ENCODE assay signal across 21 cellular contexts in genomic region chr3:46300461-46300789, GRCh38. TPM values are rescaled to one million over a fixed set of nuclear protein-coding genes. Genes with fewer than 3 reads are reported as not detected.
A peak's percentile ranks its signal among the peaks of the same experiment; 100 is the strongest.
DNase-seq lines count a peak whose midpoint lies in the region; ATAC-seq and TF ChIP-seq lines count a peak whose summit lies in the region.
"Had no signal": no experiment of that assay in that cellular context is flagged by ENCODE, and none has a peak within 500 bp of the region (broad histone marks: within the 10 kb centered on the region; RNA-seq: fewer than 3 reads in every experiment).

No MANE protein-coding gene starts in this region.

- H3K9ac ChIP-seq in DND-41 (ENCODE audit: low read depth, low read length): peak overlapping the region; percentile 13; the same call in 1 of the 2 replicates
- H3K9ac ChIP-seq: SK-N-SH had no signal

- H3K27ac ChIP-seq in DND-41 (ENCODE audit: low read length) (peak overlapping the region; percentile 76), lower lobe of right lung (peak overlapping the region; percentile 64)
- H3K27ac ChIP-seq: pancreas, testis, VCaP had no signal

- H3K9me3 ChIP-seq in DND-41 (ENCODE audit: insufficient read depth, low read length, severe bottlenecking): no peaks in the 10 kb centered on the region
- no peaks in the 10 kb centered on the region for H3K9me3 ChIP-seq in lower lobe of right lung
- H3K9me3 ChIP-seq: SK-N-SH, testis had no signal

- H3K4me1 Mint-ChIP-seq in CD14-positive monocyte: peaks cover 81% of the 10 kb centered on the region
- peaks cover 70% of the 10 kb centered on the region for H3K4me1 Mint-ChIP-seq in activated CD4-positive, alpha-beta memory T cell treated with anti-CD3 and anti-CD28 coated beads for 36 hours (ENCODE audit: low read depth)
- H3K4me1 Mint-ChIP-seq in HFFc6 (ENCODE audit: low read depth): no peaks in the 10 kb centered on the region
- H3K4me1 Mint-ChIP-seq: GM23338 had no signal

- H2AFZ ChIP-seq in DND-41 (ENCODE audit: low read depth, low read length): peak overlapping the region; percentile 46; the same call in 1 of the 2 replicates
- H2AFZ ChIP-seq: GM23338 had no signal

- ATAC-seq in DND-41 (ENCODE audit: insufficient read depth, low read depth) (no peak), lower lobe of right lung (no peak), HG03108 (IDR thresholded peaks at IDR 0.05; ENCODE audit: unreplicated experiment) (no peak)
- ATAC-seq: GM23338, Panc1 had no signal

- H4K20me1 ChIP-seq in DND-41 (ENCODE audit: insufficient read depth, low read length): no peaks in the 10 kb centered on the region

- H3K27ac Mint-ChIP-seq in CD14-positive monocyte (peak overlapping the region; percentile 93 to 97 (median 95)), HFFc6 (no peak overlapping the region)
- peak overlapping the region; percentile 77 for H3K27ac Mint-ChIP-seq in activated CD4-positive, alpha-beta memory T cell treated with anti-CD3 and anti-CD28 coated beads for 36 hours
- H3K27ac Mint-ChIP-seq: GM23338 had no signal

- H3K27me3 Mint-ChIP-seq in CD14-positive monocyte (ENCODE audit: low read depth in 3 of 3) (peaks cover 0 to 3% (median 2%) of the 10 kb centered on the region in 3 donors), HFFc6 (ENCODE audit: insufficient read depth) (peaks cover 24% of the 10 kb centered on the region)
- H3K27me3 Mint-ChIP-seq in activated CD4-positive, alpha-beta memory T cell treated with anti-CD3 and anti-CD28 coated beads for 36 hours: peaks cover 8% of the 10 kb centered on the region

- no peaks in the 10 kb centered on the region for H3K79me2 ChIP-seq in DND-41 (ENCODE audit: insufficient read depth, low read length)

- DNase-seq in CD14-positive monocyte (ENCODE audit: low spot score) (no peak), DND-41 (no peak), lower lobe of right lung (no peak), NCI-H2081 (lab: John Stamatoyannopoulos, UW) (no peak), inferior parietal cortex (ENCODE audit: extremely low spot score) (no peak), HFFc6 (no peak)
- no peak for DNase-seq in activated CD4-positive, alpha-beta memory T cell treated with anti-CD3 and anti-CD28 coated beads for 36 hours
- DNase-seq: cortex of kidney; NCI-H1105; NCI-H2171; NCI-H748 treated with DMSO at 0.1 percent for 48 hours; pancreas; SK-N-SH; stimulated activated CD4-positive, alpha-beta T cell treated with anti-CD3 and anti-CD28 coated beads, Interleukin-4, amount 100 ng/mL, for 1 hour; testis had no signal

- intact Hi-C loops in CD14-positive monocyte (cut with micrococcal nuclease) (loop anchor here in 1 of 2 donors (5.0 kb wide), 1 partner anchor 52 kb away; the partner anchor contains the start of gene CCR2), lower lobe of right lung (cut with DNase I) (no loop called here)
- intact Hi-C loops in activated CD4-positive, alpha-beta memory T cell treated with anti-CD3 and anti-CD28 coated beads for 36 hours (cut with micrococcal nuclease): no loop called here

- H3K27me3 ChIP-seq in DND-41 (ENCODE audit: insufficient read depth, low read length, poor library complexity): no peaks in the 10 kb centered on the region
- H3K27me3 ChIP-seq in lower lobe of right lung (ENCODE audit: low read depth): no peaks in the 10 kb centered on the region
- H3K27me3 ChIP-seq: pancreas, testis had no signal

- CTCF ChIA-PET in activated CD4-positive, alpha-beta memory T cell treated with anti-CD3 and anti-CD28 coated beads for 36 hours (lab: Charles Lee): interaction anchor here (0.6 to 4.9 kb wide), 7 partner anchors 17 to 316 kb away, joined by 3 to 74 read pairs (median 3); partner anchors contain the start of gene CCR5

- H3K9me3 Mint-ChIP-seq in CD14-positive monocyte (peaks cover 0 to 3% (median 0%) of the 10 kb centered on the region in 7 donors), HFFc6 (no peaks in the 10 kb centered on the region)
- H3K9me3 Mint-ChIP-seq in activated CD4-positive, alpha-beta memory T cell treated with anti-CD3 and anti-CD28 coated beads for 36 hours: no peaks in the 10 kb centered on the region
- H3K9me3 Mint-ChIP-seq: GM23338 had no signal

- peaks cover 3 to 4% of the 10 kb centered on the region in 2 donors for H3K36me3 Mint-ChIP-seq in CD14-positive monocyte
- H3K36me3 Mint-ChIP-seq in activated CD4-positive, alpha-beta memory T cell treated with anti-CD3 and anti-CD28 coated beads for 36 hours: no peaks in the 10 kb centered on the region
- H3K36me3 Mint-ChIP-seq in HFFc6 (ENCODE audit: low read depth): no peaks in the 10 kb centered on the region

- no peaks in the 10 kb centered on the region for H3K36me3 ChIP-seq in DND-41 (ENCODE audit: insufficient read depth, low read length)
- H3K36me3 ChIP-seq in lower lobe of right lung: no peaks in the 10 kb centered on the region
- H3K36me3 ChIP-seq: pancreas had no signal

- H3K4me3 ChIP-seq in DND-41 (ENCODE audit: low read depth in 1 of 2, low read length in 2 of 2) (no peak overlapping the region; a peak in 1 of 4 replicates), lower lobe of right lung (no peak overlapping the region)
- H3K4me3 ChIP-seq: GM23338, pancreas, testis had no signal

- no peak for TF ChIP-seq CTCF in CD14-positive monocyte (IDR thresholded peaks at IDR 0.05)
- TF ChIP-seq CTCF in DND-41 (IDR thresholded peaks at IDR 0.05; ENCODE audit: borderline replicate concordance, extremely low read depth, low read length, poor library complexity, severe bottlenecking): no peak
- no peak for TF ChIP-seq CTCF in lower lobe of right lung (IDR thresholded peaks at IDR 0.05)
- no peak for TF ChIP-seq CTCF in HFFc6 (IDR thresholded peaks at IDR 0.05)

- H3K4me3 Mint-ChIP-seq in CD14-positive monocyte: peak overlapping the region in 1 of 2 donors; percentile 44
- no peak overlapping the region for H3K4me3 Mint-ChIP-seq in activated CD4-positive, alpha-beta memory T cell treated with anti-CD3 and anti-CD28 coated beads for 36 hours
- H3K4me3 Mint-ChIP-seq in HFFc6: no peak overlapping the region
- H3K4me3 Mint-ChIP-seq: GM23338 had no signal

- POLR2A ChIA-PET in activated CD4-positive, alpha-beta memory T cell treated with anti-CD3 and anti-CD28 coated beads for 36 hours (lab: Charles Lee): interaction anchor here (0.7 to 3.5 kb wide), 12 partner anchors 16 to 357 kb away, joined by 3 to 36 read pairs (median 7); partner anchors contain the start of genes CCR1, CCR2, CCR5 and CXCR6

- peaks cover 63% of the 10 kb centered on the region for H3K4me1 ChIP-seq in DND-41 (ENCODE audit: insufficient read depth, low read length)
- H3K4me1 ChIP-seq in lower lobe of right lung: peaks cover 33% of the 10 kb centered on the region

- peak overlapping the region; percentile 26 for H3K4me2 ChIP-seq in DND-41 (ENCODE audit: insufficient read depth, low read length)
- H3K4me2 ChIP-seq: GM23338, SK-N-SH had no signal

RNA-seq across cellular contexts. Expression of gene CCR2, which starts 53.5 kb away (rescaled TPM):
- polyA plus RNA-seq in CD14-positive monocyte: 100 to 1,000 TPM; 145 to 181 TPM
- 1 to 10 TPM; 2.2 TPM for total RNA-seq in activated CD4-positive, alpha-beta memory T cell treated with anti-CD3 and anti-CD28 coated beads for 36 hours
- total RNA-seq in lower lobe of right lung: 15.8 TPM
- total RNA-seq in HFFc6 (2021; fragmentation: NEBNext Ultra II Directional; extraction: Animal tissue kit (Norgen Biotek cat#: 25700)): not detected
- total RNA-seq: epithelial cell of proximal tubule, GM23338 had no signal
- polyA plus RNA-seq: GM23338, SK-N-SH had no signal

RNA-seq across cellular contexts. Expression of gene CCR3, which starts 58.2 kb away (rescaled TPM):
- under 1 TPM; 0.38 to 0.74 TPM for polyA plus RNA-seq in CD14-positive monocyte
- not detected for total RNA-seq in activated CD4-positive, alpha-beta memory T cell treated with anti-CD3 and anti-CD28 coated beads for 36 hours
- total RNA-seq in lower lobe of right lung: not detected
- not detected for total RNA-seq in HFFc6 (2021; fragmentation: NEBNext Ultra II Directional; extraction: Animal tissue kit (Norgen Biotek cat#: 25700))
- total RNA-seq: epithelial cell of proximal tubule, frontal cortex, GM23338, testis had no signal
- polyA plus RNA-seq: GM23338, pancreas, SK-N-SH had no signal
